18 cellular contexts compared by ENCODE assay signal in the genomic region with DNA sequence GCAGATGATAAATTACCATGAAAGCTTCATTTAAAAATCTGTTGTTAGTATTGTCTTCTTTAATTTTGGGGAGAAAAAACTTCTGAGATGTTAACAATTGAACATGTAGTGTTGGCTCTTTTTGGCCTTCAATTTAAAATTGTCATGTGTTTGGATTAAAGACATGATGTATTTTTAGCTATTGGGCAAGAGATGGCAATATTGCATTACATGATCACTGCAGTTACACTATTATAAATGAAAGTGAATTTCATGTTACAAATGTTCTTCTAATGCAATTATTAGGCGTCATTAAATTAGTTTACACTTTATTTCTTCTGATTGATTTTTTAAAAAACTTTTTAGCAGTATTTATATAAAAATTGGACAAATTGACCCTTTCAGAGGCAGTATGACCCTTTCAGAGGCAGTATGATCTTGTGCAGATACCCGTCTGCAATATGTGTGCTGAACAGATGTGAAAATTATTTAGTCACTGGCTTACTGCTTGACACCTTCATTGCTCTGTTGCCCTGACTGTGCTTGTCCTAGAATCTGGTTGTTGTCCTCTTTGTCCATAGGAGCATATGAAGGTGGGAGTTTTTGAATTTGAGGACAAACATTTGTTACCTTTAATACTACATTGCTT. TPM values are rescaled to one million over a fixed set of nuclear protein-coding genes. Genes with fewer than 3 reads are reported as not detected.
DNase-seq lines count a peak whose midpoint lies in the region; ATAC-seq and TF ChIP-seq lines count a peak whose summit lies in the region.
"Had no signal": no experiment of that assay in that cellular context is flagged by ENCODE, and none has a peak within 500 bp of the region (broad histone marks: within the 10 kb centered on the region; RNA-seq: fewer than 3 reads in every experiment).

No MANE protein-coding gene starts in this region.

- TF ChIP-seq CTCF in A673 (conservative IDR thresholded peaks at IDR 0.05; ENCODE audit: low read depth, low read length), result peak; percentile 41; the same call in 1 of the 2 replicates
- TF ChIP-seq CTCF in HEK293 (tag by site-specific recombination; IDR thresholded peaks at IDR 0.05), result peak; percentile 35; the same call in 1 of the 2 replicates
- peak; percentile 20 for TF ChIP-seq CTCF in RWPE2 (IDR thresholded peaks at IDR 0.05; ENCODE audit: poor library complexity, severe bottlenecking)
- TF ChIP-seq CTCF in fibroblast of villous mesenchyme (IDR thresholded peaks at IDR 0.05; ENCODE audit: insufficient read depth, low read depth, low read length), result no peak

- BruUV-seq in A673 (replicated peaks; lab: Mats Ljungman, UMichigan), result no TSS peak

- intact Hi-C loops in A673 (cut with micrococcal nuclease; ENCODE audit: unreplicated experiment), result no loop called here
- intact Hi-C loops in activated CD4-positive, alpha-beta T cell treated with anti-CD3 and anti-CD28 coated beads for 36 hours (cut with DNase I, micrococcal nuclease), result no loop called here

- no peaks in the 10 kb centered on the region for H3K9me3 ChIP-seq in A673 (ENCODE audit: low read depth, low read length, poor library complexity, severe bottlenecking)
- H3K9me3 ChIP-seq in HEK293 (ENCODE audit: control insufficient read depth, insufficient read depth, low read depth, low read length), result no peaks in the 10 kb centered on the region
- no peaks in the 10 kb centered on the region for H3K9me3 ChIP-seq in RWPE2 (ENCODE audit: severe bottlenecking)
- H3K9me3 ChIP-seq: BLaER1, sigmoid colon, stomach had no signal

- ATAC-seq in RWPE2 (ENCODE audit: low read depth), result no peak
- no peak for ATAC-seq in activated CD4-positive, alpha-beta T cell treated with anti-CD3 and anti-CD28 coated beads for 36 hours
- ATAC-seq: naive thymus-derived CD8-positive, alpha-beta T cell had no signal

- H3K4me1 ChIP-seq in A673 (ENCODE audit: insufficient read depth, low read length, poor library complexity, severe bottlenecking), result peaks cover 21% of the 10 kb centered on the region
- H3K4me1 ChIP-seq in HEK293 (ENCODE audit: control insufficient read depth, insufficient read depth, low read length), result peaks cover 9% of the 10 kb centered on the region; the same call in 1 of the 2 replicates
- no peaks in the 10 kb centered on the region for H3K4me1 ChIP-seq in RWPE2 (ENCODE audit: insufficient read depth, poor library complexity, severe bottlenecking)

- H3K36me3 ChIP-seq in A673 (ENCODE audit: insufficient read depth, low read length, poor library complexity, severe bottlenecking) (no peaks in the 10 kb centered on the region), HEK293 (ENCODE audit: control insufficient read depth in 2 of 2, insufficient read depth in 1 of 2, low read length in 2 of 2) (no peaks in the 10 kb centered on the region; a peak in 1 of 3 replicates), RWPE2 (ENCODE audit: low read depth) (peaks cover 5% of the 10 kb centered on the region; the same call in 1 of the 2 replicates)
- H3K36me3 ChIP-seq: sigmoid colon had no signal

- no peaks in the 10 kb centered on the region for H3K27me3 ChIP-seq in A673 (replicated peaks; ENCODE audit: insufficient read depth, low read depth, low read length, poor library complexity)
- no peaks in the 10 kb centered on the region for H3K27me3 ChIP-seq in RWPE2 (ENCODE audit: insufficient read depth, poor library complexity, severe bottlenecking)
- H3K27me3 ChIP-seq: BLaER1, sigmoid colon, stomach had no signal

- DNase-seq in A673 (ENCODE audit: low spot score), result peak; percentile 24
- DNase-seq in RWPE2 (ENCODE audit: low spot score), result no peak
- peak; percentile 65 for DNase-seq in fibroblast of villous mesenchyme (ENCODE audit: low read depth)
- no peak for DNase-seq in activated CD4-positive, alpha-beta T cell treated with anti-CD3 and anti-CD28 coated beads for 36 hours
- no peak for DNase-seq in activated CD4-positive, alpha-beta T cell treated with anti-CD3 and anti-CD28 coated beads for 48 hours
- no peak for DNase-seq in stimulated activated CD4-positive, alpha-beta T cell treated with anti-CD3 and anti-CD28 coated beads, Interleukin-1b, Interleukin-23, amount 100 ng/mL, for 48 hours
- no peak for DNase-seq in NK-92 (lab: John Stamatoyannopoulos, UW; ENCODE audit: unreplicated experiment)
- DNase-seq: activated CD4-positive, alpha-beta T cell treated with anti-CD3 and anti-CD28 coated beads for 1 hour; activated T-cell treated with anti-CD3 and anti-CD28 coated beads, Interleukin-2, amount 50 U/mL, for 48 hours; effector CD8-positive, alpha-beta T cell; GF-D8; naive thymus-derived CD8-positive, alpha-beta T cell; NCI-H774; sigmoid colon; stomach had no signal

- no peaks in the 10 kb centered on the region for H3K9me3 Mint-ChIP-seq in activated CD4-positive, alpha-beta T cell treated with anti-CD3 and anti-CD28 coated beads for 36 hours (ENCODE audit: low read depth)
- H3K9me3 Mint-ChIP-seq: naive thymus-derived CD8-positive, alpha-beta T cell had no signal

- peaks cover 6% of the 10 kb centered on the region for H3K4me1 Mint-ChIP-seq in activated CD4-positive, alpha-beta T cell treated with anti-CD3 and anti-CD28 coated beads for 36 hours

- H3K4me3 Mint-ChIP-seq in activated CD4-positive, alpha-beta T cell treated with anti-CD3 and anti-CD28 coated beads for 36 hours, result no peak overlapping the region
- H3K4me3 Mint-ChIP-seq: naive thymus-derived CD8-positive, alpha-beta T cell had no signal

- H3K27me3 Mint-ChIP-seq in activated CD4-positive, alpha-beta T cell treated with anti-CD3 and anti-CD28 coated beads for 36 hours, result no peaks in the 10 kb centered on the region
- H3K27me3 Mint-ChIP-seq: naive thymus-derived CD8-positive, alpha-beta T cell had no signal

- H3K27ac Mint-ChIP-seq in activated CD4-positive, alpha-beta T cell treated with anti-CD3 and anti-CD28 coated beads for 36 hours, result no peak overlapping the region

- no peaks in the 10 kb centered on the region for H3K36me3 Mint-ChIP-seq in activated CD4-positive, alpha-beta T cell treated with anti-CD3 and anti-CD28 coated beads for 36 hours (ENCODE audit: low read depth)

- POLR2A ChIA-PET in A673 (lab: Charles Lee; ENCODE audit: low non-redundant PET) (no interaction called here), HEK293 (lab: Yijun Ruan, JAX) (interaction anchor here (1.9 kb wide), 1 partner anchor 1033 kb away, joined by 5 read pairs; the partner anchor contains the start of gene SOX4)
- POLR2A ChIA-PET in activated CD4-positive, alpha-beta T cell treated with anti-CD3 and anti-CD28 coated beads for 36 hours (lab: Charles Lee), result interaction anchor here (1.0 kb wide), 1 partner anchor 1028 kb away, joined by 3 read pairs; no protein-coding TSS in a partner anchor

- H3K27ac ChIP-seq in A673 (ENCODE audit: low read depth, low read length, poor library complexity, severe bottlenecking) (peak overlapping the region; percentile 29), HEK293 (ENCODE audit: extremely low read depth, low read depth, low read length) (no peak overlapping the region), RWPE2 (ENCODE audit: poor library complexity, severe bottlenecking) (no peak overlapping the region)
- H3K27ac ChIP-seq: BLaER1, HL-60, stomach had no signal

- CTCF ChIA-PET in A673 (lab: Charles Lee), result no interaction called here
- CTCF ChIA-PET in HEK293 (lab: Yijun Ruan, JAX), result interaction anchor here (1.2 to 1.3 kb wide), 3 partner anchors 17 to 1033 kb away, joined by 3 to 4 read pairs (median 3); partner anchors contain the start of gene SOX4
- CTCF ChIA-PET in activated CD4-positive, alpha-beta T cell treated with anti-CD3 and anti-CD28 coated beads for 36 hours (lab: Charles Lee), result interaction anchor here (0.6 to 1.4 kb wide), 6 partner anchors 12 to 1031 kb away, joined by 3 read pairs; no protein-coding TSS in a partner anchor

- H3K4me3 ChIP-seq in A673 (ENCODE audit: low read depth, low read length, poor library complexity, severe bottlenecking) (no peak overlapping the region), HEK293 (ENCODE audit: low read depth, low read length) (no peak overlapping the region), RWPE2 (ENCODE audit: severe bottlenecking) (no peak overlapping the region), fibroblast of villous mesenchyme (ENCODE audit: low read depth, low read length) (no peak overlapping the region)
- H3K4me3 ChIP-seq: BLaER1, sigmoid colon, stomach had no signal

TF ChIP-seq in HEK293, 187 proteins besides CTCF, POLR2A, EP300 and RAD21:
- TF ChIP-seq ZNF654 (tag by site-specific recombination; IDR thresholded peaks at IDR 0.05; ENCODE audit: low read depth) (peak; percentile 34; the same call in 1 of the 2 replicates), ZXDB (tag by site-specific recombination; IDR thresholded peaks at IDR 0.05) (no peak)

RNA-seq across cellular contexts. Expression of gene CDKAL1, which starts 25.8 kb away (rescaled TPM):
- total RNA-seq in A673 (2021), result 33.4 and 35.5 TPM in 2 replicates
- total RNA-seq in fibroblast of villous mesenchyme, result 18.0 and 26.8 TPM in 2 replicates
- 10 to 100 TPM; 22.1 to 23.4 TPM for total RNA-seq in activated CD4-positive, alpha-beta T cell treated with anti-CD3 and anti-CD28 coated beads for 36 hours

Comparison
In these comparisons a context has a peak if more than half of its experiments do, and no peak if none do; other contexts are left out.
1. DNase-seq: peak in A673 (single experiment) and fibroblast of villous mesenchyme (single experiment); none in RWPE2 (single experiment), activated CD4-positive, alpha-beta T cell treated with anti-CD3 and anti-CD28 coated beads for 36 hours (single experiment), activated CD4-positive, alpha-beta T cell treated with anti-CD3 and anti-CD28 coated beads for 48 hours (single experiment), stimulated activated CD4-positive, alpha-beta T cell treated with anti-CD3 and anti-CD28 coated beads, Interleukin-1b, Interleukin-23, amount 100 ng/mL, for 48 hours (single experiment) and NK-92 (single experiment).